In genomic region chr7:147509859-147510542, GRCh38 we compare ENCODE assay signal across 1 cellular context.
TF ChIP-seq lines count a peak whose summit lies in the region.

No MANE protein-coding gene starts in this region.

TF ChIP-seq in SK-N-SH, 30 proteins besides CTCF, POLR2A, EP300 and RAD21 (continued from another document):
- peak; percentile 30; the same call in 1 of the 2 replicates for TF ChIP-seq TAF1 (IDR thresholded peaks at IDR 0.05; ENCODE audit: borderline replicate concordance, low read depth, low read length)
- no peak for TF ChIP-seq IRF3 (IDR thresholded peaks at IDR 0.05; ENCODE audit: low read depth, low read length)
- no peak for TF ChIP-seq USF2 (IDR thresholded peaks at IDR 0.05; ENCODE audit: borderline replicate concordance, low read depth, low read length)
- no peak for TF ChIP-seq USF1 (IDR thresholded peaks at IDR 0.05; ENCODE audit: borderline replicate concordance, low read depth)
- peak; percentile 97 for TF ChIP-seq PBX3 (IDR thresholded peaks at IDR 0.05)
- no peak for TF ChIP-seq CHD2 (IDR thresholded peaks at IDR 0.05; ENCODE audit: low read length, partially characterized antibody)
- TF ChIP-seq EZH2phosphoT487 (IDR thresholded peaks at IDR 0.05; ENCODE audit: borderline replicate concordance, low read depth) = no peak
- no peak for TF ChIP-seq GATA2 (CRISPR knock-in tag; IDR thresholded peaks at IDR 0.05)
- TF ChIP-seq NRF1 (IDR thresholded peaks at IDR 0.05; ENCODE audit: low read depth, low read length) = no peak
